10 cellular contexts compared by ENCODE assay signal in the genomic region with DNA sequence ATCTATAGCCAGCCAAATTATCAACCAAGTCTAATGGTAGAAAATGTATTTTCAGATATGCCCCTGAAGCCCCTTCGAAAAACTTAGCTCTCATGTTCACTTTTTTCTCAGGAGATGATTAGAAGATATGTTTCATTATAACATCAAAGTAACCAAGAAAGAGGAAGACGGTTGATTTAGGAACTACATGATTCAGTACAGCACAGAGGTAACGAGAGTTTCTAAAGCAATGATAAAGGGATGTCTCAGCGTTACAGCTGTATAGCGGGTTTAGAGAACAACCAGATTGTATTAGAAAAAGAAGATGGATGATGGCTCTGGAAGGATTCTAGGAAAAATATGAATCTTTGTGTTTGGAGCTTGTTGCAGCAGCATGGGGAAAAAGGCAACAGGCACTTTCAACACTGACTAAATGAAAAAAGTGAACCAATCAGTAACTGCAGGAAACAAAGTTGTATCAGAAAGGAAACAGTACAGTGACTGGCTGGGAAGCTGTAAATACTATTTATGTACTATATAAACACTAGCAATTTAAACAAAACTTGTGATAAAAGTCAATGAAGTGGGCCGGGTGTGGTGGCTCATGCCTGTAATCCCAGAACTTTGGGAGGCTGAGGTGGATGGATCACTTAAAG. TPM values are rescaled to one million over a fixed set of nuclear protein-coding genes. Genes with fewer than 3 reads are reported as not detected.
A peak's percentile ranks its signal among the peaks of the same experiment; 100 is the strongest.
DNase-seq lines count a peak whose midpoint lies in the region; ATAC-seq and TF ChIP-seq lines count a peak whose summit lies in the region.
"Had no signal": no experiment of that assay in that cellular context is flagged by ENCODE, and none has a peak within 500 bp of the region (broad histone marks: within the 10 kb centered on the region; RNA-seq: fewer than 3 reads in every experiment).

No MANE protein-coding gene starts in this region.

- intact Hi-C loops in activated CD4-positive, alpha-beta memory T cell treated with anti-CD3 and anti-CD28 coated beads for 36 hours (cut with micrococcal nuclease) = no loop called here

- no peaks in the 10 kb centered on the region for H3K27me3 Mint-ChIP-seq in activated CD4-positive, alpha-beta memory T cell treated with anti-CD3 and anti-CD28 coated beads, Interleukin-2, amount 10 ng/mL, durations not matched to agents 7 days and 5 days
- H3K27me3 Mint-ChIP-seq in activated CD4-positive, alpha-beta memory T cell treated with anti-CD3 and anti-CD28 coated beads for 36 hours = no peaks in the 10 kb centered on the region
- H3K27me3 Mint-ChIP-seq in stimulated activated naive B cell treated with anti-CD40 and anti-IgM and Interleukin-4, amounts not matched to agents 10 μg/mL and 1 μg/mL and 100 μg/mL, for 72 hours = no peaks in the 10 kb centered on the region

- H3K9ac ChIP-seq in OCI-LY1 (ENCODE audit: low read length) = no peak overlapping the region
- H3K9ac ChIP-seq: KMS-11 had no signal

- peaks cover 2% of the 10 kb centered on the region; the same call in 1 of the 2 replicates for H3F3A ChIP-seq in OCI-LY1 (ENCODE audit: insufficient read depth, low read length)

- H3K27me3 ChIP-seq in OCI-LY1 (ENCODE audit: insufficient read depth, low read length) (no peaks in the 10 kb centered on the region), upper lobe of left lung (no peaks in the 10 kb centered on the region)
- H3K27me3 ChIP-seq: SJSA1 had no signal

- H3K4me3 Mint-ChIP-seq in activated CD4-positive, alpha-beta memory T cell treated with anti-CD3 and anti-CD28 coated beads, Interleukin-2, amount 10 ng/mL, durations not matched to agents 7 days and 5 days = peak overlapping the region; percentile 21
- H3K4me3 Mint-ChIP-seq in activated CD4-positive, alpha-beta memory T cell treated with anti-CD3 and anti-CD28 coated beads for 36 hours = no peak overlapping the region
- peak overlapping the region; percentile 26 to 75 for H3K4me3 Mint-ChIP-seq in stimulated activated naive B cell treated with anti-CD40 and anti-IgM and Interleukin-4, amounts not matched to agents 10 μg/mL and 1 μg/mL and 100 μg/mL, for 72 hours

- H3K9me3 ChIP-seq in OCI-LY1 (ENCODE audit: low read length) (no peaks in the 10 kb centered on the region), upper lobe of left lung (no peaks in the 10 kb centered on the region)
- H3K9me3 ChIP-seq: SJSA1 had no signal

- H3K4me2 ChIP-seq in OCI-LY1 (ENCODE audit: low read length) = peak overlapping the region; percentile 32
- H3K4me2 ChIP-seq: KMS-11 had no signal

- WGBS in upper lobe of left lung, 2 donors = 50 to 56% methylated on average over 6 of the region's 6 CpGs

- no peaks in the 10 kb centered on the region for H3K9me2 ChIP-seq in OCI-LY1 (ENCODE audit: low read depth, low read length)

- H3K4me1 ChIP-seq in OCI-LY1 (ENCODE audit: insufficient read depth, low read length, severe bottlenecking) = peaks cover 22% of the 10 kb centered on the region
- peaks cover 0 to 9% (median 0%) of the 10 kb centered on the region in 4 donors for H3K4me1 ChIP-seq in upper lobe of left lung
- H3K4me1 ChIP-seq: SJSA1 had no signal

- no peaks in the 10 kb centered on the region for H4K20me1 ChIP-seq in OCI-LY1 (ENCODE audit: insufficient read depth, low read length)

- TF ChIP-seq CTCF in OCI-LY1 (IDR thresholded peaks at IDR 0.05; ENCODE audit: low read length) = no peak
- no peak for TF ChIP-seq CTCF in upper lobe of left lung (IDR thresholded peaks at IDR 0.05)

- CTCF ChIA-PET in activated CD4-positive, alpha-beta memory T cell treated with anti-CD3 and anti-CD28 coated beads, Interleukin-2, amount 10 ng/mL, durations not matched to agents 7 days and 5 days (lab: Charles Lee) = no interaction called here
- CTCF ChIA-PET in activated CD4-positive, alpha-beta memory T cell treated with anti-CD3 and anti-CD28 coated beads for 36 hours (lab: Charles Lee) = interaction anchor here (0.8 kb wide), 1 partner anchor 72 kb away, joined by 3 read pairs; the partner anchor contains the start of gene NME2

- peaks cover 21% of the 10 kb centered on the region for H3K4me1 Mint-ChIP-seq in activated CD4-positive, alpha-beta memory T cell treated with anti-CD3 and anti-CD28 coated beads, Interleukin-2, amount 10 ng/mL, durations not matched to agents 7 days and 5 days
- peaks cover 25% of the 10 kb centered on the region for H3K4me1 Mint-ChIP-seq in activated CD4-positive, alpha-beta memory T cell treated with anti-CD3 and anti-CD28 coated beads for 36 hours (ENCODE audit: low read depth)
- H3K4me1 Mint-ChIP-seq in stimulated activated naive B cell treated with anti-CD40 and anti-IgM and Interleukin-4, amounts not matched to agents 10 μg/mL and 1 μg/mL and 100 μg/mL, for 72 hours = peaks cover 23 to 49% of the 10 kb centered on the region in 2 donors

- peak overlapping the region; percentile 13 for H3K27ac ChIP-seq in OCI-LY1 (ENCODE audit: low read depth, low read length, poor library complexity, severe bottlenecking)
- H3K27ac ChIP-seq in upper lobe of left lung = no peak overlapping the region
- H3K27ac ChIP-seq: KMS-11, SJSA1 had no signal

- peaks cover 15% of the 10 kb centered on the region for H3K79me2 ChIP-seq in OCI-LY1 (ENCODE audit: insufficient read depth, low read length)

- peak overlapping the region; percentile 38 for H3K27ac Mint-ChIP-seq in activated CD4-positive, alpha-beta memory T cell treated with anti-CD3 and anti-CD28 coated beads, Interleukin-2, amount 10 ng/mL, durations not matched to agents 7 days and 5 days
- H3K27ac Mint-ChIP-seq in activated CD4-positive, alpha-beta memory T cell treated with anti-CD3 and anti-CD28 coated beads for 36 hours = no peak overlapping the region
- peak overlapping the region; percentile 86 for H3K27ac Mint-ChIP-seq in stimulated activated naive B cell treated with anti-CD40 and anti-IgM and Interleukin-4, amounts not matched to agents 10 μg/mL and 1 μg/mL and 100 μg/mL, for 72 hours

- peak; percentile 56 for ATAC-seq in HG02798 (IDR thresholded peaks at IDR 0.05; ENCODE audit: poor library complexity, unreplicated experiment)
- ATAC-seq in stimulated activated naive B cell treated with anti-CD40 and anti-IgM and Interleukin-4, amounts not matched to agents 10 μg/mL and 1 μg/mL and 100 μg/mL, for 72 hours (replicated peaks) = peak; percentile 99
- ATAC-seq in upper lobe of left lung (ENCODE audit: low FRiP score in 2 of 2) = no peak

- H3K9me3 Mint-ChIP-seq in activated CD4-positive, alpha-beta memory T cell treated with anti-CD3 and anti-CD28 coated beads, Interleukin-2, amount 10 ng/mL, durations not matched to agents 7 days and 5 days = no peaks in the 10 kb centered on the region
- H3K9me3 Mint-ChIP-seq in activated CD4-positive, alpha-beta memory T cell treated with anti-CD3 and anti-CD28 coated beads for 36 hours = no peaks in the 10 kb centered on the region
- no peaks in the 10 kb centered on the region for H3K9me3 Mint-ChIP-seq in stimulated activated naive B cell treated with anti-CD40 and anti-IgM and Interleukin-4, amounts not matched to agents 10 μg/mL and 1 μg/mL and 100 μg/mL, for 72 hours

- H3K36me3 Mint-ChIP-seq in activated CD4-positive, alpha-beta memory T cell treated with anti-CD3 and anti-CD28 coated beads, Interleukin-2, amount 10 ng/mL, durations not matched to agents 7 days and 5 days (ENCODE audit: low read depth) = no peaks in the 10 kb centered on the region
- H3K36me3 Mint-ChIP-seq in activated CD4-positive, alpha-beta memory T cell treated with anti-CD3 and anti-CD28 coated beads for 36 hours = no peaks in the 10 kb centered on the region
- H3K36me3 Mint-ChIP-seq in stimulated activated naive B cell treated with anti-CD40 and anti-IgM and Interleukin-4, amounts not matched to agents 10 μg/mL and 1 μg/mL and 100 μg/mL, for 72 hours = peaks cover 4 to 7% of the 10 kb centered on the region in 2 donors

- TF ChIP-seq POLR2A in upper lobe of left lung (IDR thresholded peaks at IDR 0.05) = no peak

- H3K36me3 ChIP-seq in OCI-LY1 (ENCODE audit: insufficient read depth, low read length) (no peaks in the 10 kb centered on the region), upper lobe of left lung (no peaks in the 10 kb centered on the region)

- POLR2A ChIA-PET in activated CD4-positive, alpha-beta memory T cell treated with anti-CD3 and anti-CD28 coated beads, Interleukin-2, amount 10 ng/mL, durations not matched to agents 7 days and 5 days (lab: Charles Lee) = interaction anchor here (0.8 to 1.2 kb wide), 2 partner anchors 19 to 23 kb away, joined by 3 to 6 read pairs; partner anchors contain the start of gene UTP18
- POLR2A ChIA-PET in activated CD4-positive, alpha-beta memory T cell treated with anti-CD3 and anti-CD28 coated beads for 36 hours (lab: Charles Lee) = no interaction called here

- DNase-seq in activated CD4-positive, alpha-beta memory T cell treated with anti-CD3 and anti-CD28 coated beads, Interleukin-2, amount 10 ng/mL, durations not matched to agents 7 days and 5 days = no peak
- no peak for DNase-seq in activated CD4-positive, alpha-beta memory T cell treated with anti-CD3 and anti-CD28 coated beads for 36 hours
- no peak for DNase-seq in stimulated activated naive B cell treated with anti-CD40 and anti-IgM and Interleukin-4, amounts not matched to agents 10 μg/mL and 1 μg/mL and 100 μg/mL, for 72 hours
- no peak for DNase-seq in NCI-H1436 (lab: John Stamatoyannopoulos, UW)
- no peak for DNase-seq in NCI-H1092 (lab: John Stamatoyannopoulos, UW)
- no peak for DNase-seq in upper lobe of left lung

- TF ChIP-seq EP300 in upper lobe of left lung (IDR thresholded peaks at IDR 0.05) = no peak

- H3K4me3 ChIP-seq in OCI-LY1 (ENCODE audit: low read depth, low read length, poor library complexity, severe bottlenecking) (no peak overlapping the region), upper lobe of left lung (no peak overlapping the region)
- H3K4me3 ChIP-seq: SJSA1 had no signal

- no peak overlapping the region for H2AFZ ChIP-seq in OCI-LY1 (ENCODE audit: low read length)

RNA-seq across cellular contexts. Expression of gene MBTD1, which starts 21.5 kb away (rescaled TPM):
- total RNA-seq in activated CD4-positive, alpha-beta memory T cell treated with anti-CD3 and anti-CD28 coated beads, Interleukin-2, amount 10 ng/mL, durations not matched to agents 7 days and 5 days = 10 to 100 TPM; 12.2 to 13.0 TPM
- total RNA-seq in activated CD4-positive, alpha-beta memory T cell treated with anti-CD3 and anti-CD28 coated beads for 36 hours = 1 to 10 TPM; 7.5 to 7.8 TPM
- 10 to 100 TPM in 5 of 6 donors, 1 to 10 TPM in 1; 9.6 to 37.7 (median 14.1) TPM for total RNA-seq in upper lobe of left lung

RNA-seq across cellular contexts. Expression of gene UTP18, which starts 22.0 kb away (rescaled TPM):
- 10 to 100 TPM; 44.4 to 45.2 TPM for total RNA-seq in activated CD4-positive, alpha-beta memory T cell treated with anti-CD3 and anti-CD28 coated beads, Interleukin-2, amount 10 ng/mL, durations not matched to agents 7 days and 5 days
- total RNA-seq in activated CD4-positive, alpha-beta memory T cell treated with anti-CD3 and anti-CD28 coated beads for 36 hours = 10 to 100 TPM; 65.5 to 68.5 TPM
- 10 to 100 TPM; 18.9 to 40.0 (median 33.3) TPM for total RNA-seq in upper lobe of left lung

Comparison
In these comparisons a context has a peak if more than half of its experiments do, and no peak if none do; other contexts are left out.
1. ATAC-seq: peak in HG02798 (single experiment) and stimulated activated naive B cell treated with anti-CD40 and anti-IgM and Interleukin-4, amounts not matched to agents 10 μg/mL and 1 μg/mL and 100 μg/mL, for 72 hours (2 of 2); none in upper lobe of left lung (0 of 2).